ENCODE assay signal across 12 cellular contexts in genomic region chr2:154698789-154699559, GRCh38. TPM values are rescaled to one million over a fixed set of nuclear protein-coding genes. Genes with fewer than 3 reads are reported as not detected.
A peak's percentile ranks its signal among the peaks of the same experiment; 100 is the strongest.
DNase-seq lines count a peak whose midpoint lies in the region; ATAC-seq and TF ChIP-seq lines count a peak whose summit lies in the region.
"Had no signal": no experiment of that assay in that cellular context is flagged by ENCODE, and none has a peak within 500 bp of the region (broad histone marks: within the 10 kb centered on the region; RNA-seq: fewer than 3 reads in every experiment).

No MANE protein-coding gene starts in this region.

- no peak for ATAC-seq in stimulated activated naive CD8-positive, alpha-beta T cell treated with anti-CD3 and anti-CD28 coated beads, Interleukin-15, amount 100 ng/mL, for 72 hours
- no peak for ATAC-seq in stimulated activated naive CD8-positive, alpha-beta T cell treated with anti-CD3 and anti-CD28 coated beads, Interleukin-15, Interleukin-2, amounts not matched to agents 100 U/mL and 50 U/mL, for 24 hours
- ATAC-seq in gastroesophageal sphincter (no peak), aorta (ENCODE audit: low FRiP score) (peak; percentile 26), HG02938 (IDR thresholded peaks at IDR 0.05; ENCODE audit: unreplicated experiment) (no peak)

- WGBS in gastroesophageal sphincter (ENCODE audit: low coverage in 1 of 2), 2 donors = 6 to 19% methylated on average over 7 to 21 of the region's 52 CpGs
- WGBS in aorta, 2 donors = 5 to 6% methylated on average over 52 of the region's 52 CpGs

- H3K4me1 Mint-ChIP-seq in stimulated activated naive CD8-positive, alpha-beta T cell treated with anti-CD3 and anti-CD28 coated beads, Interleukin-15, amount 100 ng/mL, for 72 hours = peaks cover 19% of the 10 kb centered on the region
- H3K4me1 Mint-ChIP-seq in nephron progenitor cell = peaks cover 18% of the 10 kb centered on the region

- H3K27me3 ChIP-seq in gastroesophageal sphincter (peaks cover 25% of the 10 kb centered on the region), aorta (ENCODE audit: control insufficient read depth in 1 of 2, insufficient read depth in 2 of 2, low read length in 1 of 2) (no peaks in the 10 kb centered on the region)

- H3K4me1 ChIP-seq in gastroesophageal sphincter = peaks cover 0 to 25% (median 7%) of the 10 kb centered on the region in 3 donors
- no peaks in the 10 kb centered on the region for H3K4me1 ChIP-seq in aorta (ENCODE audit: control insufficient read depth in 1 of 2, insufficient read depth in 2 of 2, low read length in 2 of 2)

- DNase-seq in stimulated activated naive CD8-positive, alpha-beta T cell treated with anti-CD3 and anti-CD28 coated beads, Interleukin-15, amount 100 ng/mL, for 72 hours = peak in 1 of 2 donors; percentile 2
- DNase-seq in stimulated activated naive CD8-positive, alpha-beta T cell treated with anti-CD3 and anti-CD28 coated beads, Interleukin-15, Interleukin-2, amounts not matched to agents 100 U/mL and 50 U/mL, for 24 hours = no peak
- DNase-seq in nephron progenitor cell (no peak), aorta (peak; percentile 42 to 74), H4 (ENCODE audit: low spot score) (no peak), kidney glomerular epithelial cell (lab: John Stamatoyannopoulos, UW) (no peak)
- DNase-seq: AML-193 had no signal

- H3K36me3 Mint-ChIP-seq in nephron progenitor cell (ENCODE audit: low read depth) = no peaks in the 10 kb centered on the region

- H3K4me3 Mint-ChIP-seq in stimulated activated naive CD8-positive, alpha-beta T cell treated with anti-CD3 and anti-CD28 coated beads, Interleukin-15, amount 100 ng/mL, for 72 hours = peak overlapping the region; percentile 35 to 48
- H3K4me3 Mint-ChIP-seq in nephron progenitor cell = peak overlapping the region; percentile 84

- H3K36me3 ChIP-seq in gastroesophageal sphincter (no peaks in the 10 kb centered on the region), aorta (ENCODE audit: control insufficient read depth in 1 of 2, insufficient read depth in 2 of 2, low read length in 1 of 2) (no peaks in the 10 kb centered on the region)

- intact Hi-C loops in aorta (cut with DNase I) = loop anchor here in 1 of 2 donors (5.0 kb wide), 2 partner anchors 77 to 167 kb away; no protein-coding TSS in a partner anchor

- TF ChIP-seq EP300 in gastroesophageal sphincter (IDR thresholded peaks at IDR 0.05) = no peak

- H3K9me3 ChIP-seq in gastroesophageal sphincter = no peaks in the 10 kb centered on the region
- no peaks in the 10 kb centered on the region for H3K9me3 ChIP-seq in aorta (ENCODE audit: control insufficient read depth, low read length)

- H3K27me3 Mint-ChIP-seq in stimulated activated naive CD8-positive, alpha-beta T cell treated with anti-CD3 and anti-CD28 coated beads, Interleukin-15, amount 100 ng/mL, for 72 hours = peaks cover 49% of the 10 kb centered on the region
- peaks cover 44% of the 10 kb centered on the region for H3K27me3 Mint-ChIP-seq in nephron progenitor cell (ENCODE audit: low read depth, poor library complexity)

- H3K27ac ChIP-seq in gastroesophageal sphincter = peak overlapping the region in 1 of 4 donors; percentile 70
- no peak overlapping the region for H3K27ac ChIP-seq in aorta (ENCODE audit: low read depth in 1 of 2, low read length in 2 of 2)

- peaks cover 0 to 5% of the 10 kb centered on the region in 2 donors for H3K9me3 Mint-ChIP-seq in stimulated activated naive CD8-positive, alpha-beta T cell treated with anti-CD3 and anti-CD28 coated beads, Interleukin-15, amount 100 ng/mL, for 72 hours
- peaks cover 4% of the 10 kb centered on the region for H3K9me3 Mint-ChIP-seq in nephron progenitor cell

- no peak for TF ChIP-seq POLR2A in gastroesophageal sphincter (IDR thresholded peaks at IDR 0.05)

- H3K4me3 ChIP-seq in gastroesophageal sphincter = peak overlapping the region; percentile 26 to 58
- H3K4me3 ChIP-seq in aorta (ENCODE audit: low read length in 2 of 2) = peak overlapping the region; percentile 50 to 72

- no peak overlapping the region for H3K27ac Mint-ChIP-seq in stimulated activated naive CD8-positive, alpha-beta T cell treated with anti-CD3 and anti-CD28 coated beads, Interleukin-15, amount 100 ng/mL, for 72 hours
- peak overlapping the region; percentile 20 for H3K27ac Mint-ChIP-seq in nephron progenitor cell

- TF ChIP-seq CTCF in gastroesophageal sphincter (IDR thresholded peaks at IDR 0.05) (no peak), nephron progenitor cell (IDR thresholded peaks at IDR 0.05) (no peak)

RNA-seq across cellular contexts. Expression of gene KCNJ3, which starts 0.5 kb away (rescaled TPM):
- total RNA-seq in gastroesophageal sphincter (1 to 10 TPM in 3 of 4 donors, under 1 TPM in 1; 0.94 to 5.3 (median 1.5) TPM), aorta (1 to 10 TPM; 1.6 to 5.1 TPM)
- 1 to 10 TPM in 1 of 2 donors, under 1 TPM in 1; 0.69 to 1.9 TPM for polyA plus RNA-seq in aorta
- 0.10 TPM in 1 of 2 replicates, not detected in the other for total RNA-seq in H4 (2014; rRNA removed; shearing (Covaris generic))
- total RNA-seq: fibroblast of villous mesenchyme, NCI-H460, omental fat pad had no signal

Comparison
In these comparisons a context has a peak if more than half of its experiments do, and no peak if none do; other contexts are left out.
1. DNase-seq: peak in aorta (2 of 2); none in stimulated activated naive CD8-positive, alpha-beta T cell treated with anti-CD3 and anti-CD28 coated beads, Interleukin-15, Interleukin-2, amounts not matched to agents 100 U/mL and 50 U/mL, for 24 hours (single experiment), nephron progenitor cell (single experiment), H4 (single experiment) and kidney glomerular epithelial cell (single experiment).